Comparison of ENCODE assay signal across 18 cellular contexts in genomic region chr22:32901925-32902324, GRCh38.
"Had no signal": no experiment of that assay in that cellular context is flagged by ENCODE, and none has a peak within 500 bp of the region (broad histone marks: within the 10 kb centered on the region; RNA-seq: fewer than 3 reads in every experiment).

No MANE protein-coding gene starts in this region.

- DNase-seq: activated CD4-positive, alpha-beta T cell treated with anti-CD3 and anti-CD28 coated beads, Interleukin-2, amount 50 U/mL, for 4 hours; activated CD8-positive, alpha-beta memory T cell treated with anti-CD3 and anti-CD28 coated beads, Interleukin-2, amount 50 U/mL, for 48 hours; activated naive CD4-positive, alpha-beta T cell; activated T-cell treated with anti-CD3 and anti-CD28 coated beads, Interleukin-2, amount 50 U/mL, for 4 hours; adrenal gland; cortex of kidney; glutamatergic neuron; hippocampal formation; sigmoid colon; stimulated activated CD4-positive, alpha-beta T cell treated with anti-CD3 and anti-CD28 coated beads, Interleukin-15, amount 100 ng/mL, for 24 hours; stomach; T-helper 1 cell had no signal

- H3K27ac ChIP-seq: adrenal gland, parathyroid adenoma, sigmoid colon, stomach, suprapubic skin, tibial nerve had no signal

- H3K27me3 ChIP-seq: adrenal gland, sigmoid colon, stomach, suprapubic skin, tibial nerve had no signal

- H3K36me3 ChIP-seq: adrenal gland, sigmoid colon, stomach, suprapubic skin, tibial nerve had no signal

- ATAC-seq: activated T-cell treated with anti-CD3 and anti-CD28 coated beads, Interleukin-2, amount 50 U/mL, for 4 hours; esophagus mucosa; stimulated activated memory B cell treated with anti-CD40 and anti-IgM and Interleukin-4, amounts not matched to agents 10 μg/mL and 1 μg/mL and 100 μg/mL, for 72 hours had no signal

- H3K4me3 ChIP-seq: adrenal gland, sigmoid colon, smooth muscle cell, stomach, suprapubic skin, tibial nerve had no signal

- H3K9me3 ChIP-seq: adrenal gland, sigmoid colon, stomach, suprapubic skin, tibial nerve had no signal

- H3K4me1 ChIP-seq: tibial nerve had no signal
